20 cellular contexts compared by ENCODE assay signal in genomic region chr4:8710946-8711345, GRCh38.
"Had no signal": no experiment of that assay in that cellular context is flagged by ENCODE, and none has a peak within 500 bp of the region (broad histone marks: within the 10 kb centered on the region; RNA-seq: fewer than 3 reads in every experiment).

No MANE protein-coding gene starts in this region.

- H3K4me3 Mint-ChIP-seq: activated naive CD8-positive, alpha-beta T cell treated with anti-CD3 and anti-CD28 coated beads, Interleukin-2, amount 10 ng/mL, durations not matched to agents 7 days and 5 days; activated T-cell treated with anti-CD3 and anti-CD28 coated beads, Interleukin-2, amount 50 U/mL, for 4 hours; T-helper 2 cell treated with Interferon-gamma antibody and Interleukin-4, amounts not matched to agents 5 μg/mL and 100 μg/mL, for 36 hours had no signal

- H3K36me3 Mint-ChIP-seq: activated naive CD8-positive, alpha-beta T cell treated with anti-CD3 and anti-CD28 coated beads, Interleukin-2, amount 10 ng/mL, durations not matched to agents 7 days and 5 days had no signal

- DNase-seq: activated CD4-positive, alpha-beta T cell treated with anti-CD3 and anti-CD28 coated beads, Interleukin-2, amount 50 U/mL, for 4 hours; activated gamma-delta T cell treated with Interleukin-2 at 50 U/mL for 16 hours; activated naive CD8-positive, alpha-beta T cell treated with anti-CD3 and anti-CD28 coated beads, Interleukin-2, amount 10 ng/mL, durations not matched to agents 7 days and 5 days; activated T-cell treated with anti-CD3 and anti-CD28 coated beads, Interleukin-2, amount 50 U/mL, for 4 hours; anterior cingulate cortex; brain microvascular endothelial cell; effector memory CD4-positive, alpha-beta T cell; foreskin keratinocyte; glutamatergic neuron; hypothalamus; SJCRH30; stimulated activated CD4-positive, alpha-beta T cell treated with anti-CD3 and anti-CD28 coated beads, Interleukin-4, amount 100 ng/mL, for 4 hours; stimulated activated CD8-positive, alpha-beta memory T cell treated with anti-CD3 and anti-CD28 coated beads, Interleukin-4, amount 100 ng/mL, for 48 hours; stimulated activated naive CD4-positive, alpha-beta T cell treated with Interleukin-2 at 50 U/mL for 16 hours; substantia nigra; SW 1271 had no signal

- H3K27ac Mint-ChIP-seq: activated naive CD8-positive, alpha-beta T cell treated with anti-CD3 and anti-CD28 coated beads, Interleukin-2, amount 10 ng/mL, durations not matched to agents 7 days and 5 days; T-helper 2 cell treated with Interferon-gamma antibody and Interleukin-4, amounts not matched to agents 5 μg/mL and 100 μg/mL, for 36 hours had no signal

- ATAC-seq: activated T-cell treated with anti-CD3 and anti-CD28 coated beads, Interleukin-2, amount 50 U/mL, for 4 hours; foreskin keratinocyte had no signal

- H3K36me3 ChIP-seq: brain microvascular endothelial cell, SJCRH30, upper lobe of left lung had no signal

- H3K4me3 ChIP-seq: lung, SJCRH30, skin epidermis, upper lobe of left lung had no signal

- H3K27ac ChIP-seq: brain microvascular endothelial cell, foreskin keratinocyte, SJCRH30, skin epidermis, upper lobe of left lung had no signal

- H3K4me1 ChIP-seq: foreskin keratinocyte, SJCRH30, upper lobe of left lung had no signal

- H3K27me3 Mint-ChIP-seq: activated naive CD8-positive, alpha-beta T cell treated with anti-CD3 and anti-CD28 coated beads, Interleukin-2, amount 10 ng/mL, durations not matched to agents 7 days and 5 days had no signal

- H3K27me3 ChIP-seq: foreskin keratinocyte, upper lobe of left lung had no signal

- H3K4me1 Mint-ChIP-seq: activated naive CD8-positive, alpha-beta T cell treated with anti-CD3 and anti-CD28 coated beads, Interleukin-2, amount 10 ng/mL, durations not matched to agents 7 days and 5 days had no signal
